23 cellular contexts compared by ENCODE assay signal in genomic region chr11:101030692-101031091, GRCh38.
DNase-seq lines count a peak whose midpoint lies in the region; ATAC-seq, FAIRE-seq and TF ChIP-seq lines count a peak whose summit lies in the region.
"Had no signal": no experiment of that assay in that cellular context is flagged by ENCODE, and none has a peak within 500 bp of the region (broad histone marks: within the 10 kb centered on the region; RNA-seq: fewer than 3 reads in every experiment).

No MANE protein-coding gene starts in this region.

- H3K4me1 Mint-ChIP-seq in type B pancreatic cell (ENCODE audit: unreplicated experiment), result no peaks in the 10 kb centered on the region
- H3K4me1 Mint-ChIP-seq: CD8-positive, alpha-beta memory T cell had no signal

- DNase-seq in SKM-1 treated with dmso at 0.1 percent for 144 hours (lab: John Stamatoyannopoulos, UW; ENCODE audit: unreplicated experiment) (peak; percentile 17), SKM-1 (lab: John Stamatoyannopoulos, UW; ENCODE audit: unreplicated experiment) (no peak), OCI-M1 (lab: John Stamatoyannopoulos, UW) (peak; percentile 14), type B pancreatic cell (ENCODE audit: extremely low spot score, unreplicated experiment) (no peak), GM19239 (ENCODE audit: insufficient read length, low spot score) (no peak), NCI-H510A treated with DMSO at 0.1 percent for 48 hours (lab: John Stamatoyannopoulos, UW) (no peak)
- DNase-seq: 8988T; activated naive CD4-positive, alpha-beta T cell treated with anti-CD3 and anti-CD28 coated beads, Interleukin-2, amount 50 U/mL, for 16 hours; CD8-positive, alpha-beta memory T cell; DMS53; IMR-90; NCI-H146; NCI-H2171; NCI-H526; nucleus accumbens; stimulated activated CD4-positive, alpha-beta T cell treated with anti-CD3 and anti-CD28 coated beads, Interleukin-1b, Interleukin-23, amount 100 ng/mL, for 48 hours; stimulated activated naive CD4-positive, alpha-beta T cell; testis had no signal

- H3K36me3 Mint-ChIP-seq in type B pancreatic cell, result no peaks in the 10 kb centered on the region
- H3K36me3 Mint-ChIP-seq: CD8-positive, alpha-beta memory T cell had no signal

- no peaks in the 10 kb centered on the region for H3K27me3 Mint-ChIP-seq in type B pancreatic cell
- H3K27me3 Mint-ChIP-seq: CD8-positive, alpha-beta memory T cell; dendritic cell treated with granulocyte-macrophage colony-stimulating factor and Interleukin-4, amounts not matched to agents 40 ng/mL and 50 ng/mL, for 4 days had no signal

- FAIRE-seq in GM19239 (lab: Jason Lieb, UNC), result no peak
- FAIRE-seq: endothelial cell of umbilical vein had no signal

- no peak overlapping the region for H3K27ac Mint-ChIP-seq in type B pancreatic cell
- H3K27ac Mint-ChIP-seq: CD8-positive, alpha-beta memory T cell; dendritic cell treated with granulocyte-macrophage colony-stimulating factor and Interleukin-4, amounts not matched to agents 40 ng/mL and 50 ng/mL, for 4 days had no signal

- no peaks in the 10 kb centered on the region for H3K9me3 Mint-ChIP-seq in type B pancreatic cell

- TF ChIP-seq CTCF in type B pancreatic cell (conservative IDR thresholded peaks at IDR 0.05), result no peak

- no peak overlapping the region for H3K4me3 Mint-ChIP-seq in type B pancreatic cell
- H3K4me3 Mint-ChIP-seq: CD8-positive, alpha-beta memory T cell; dendritic cell treated with granulocyte-macrophage colony-stimulating factor and Interleukin-4, amounts not matched to agents 40 ng/mL and 50 ng/mL, for 4 days had no signal

- peak; percentile 65 for ATAC-seq in HG02884 (IDR thresholded peaks at IDR 0.05; ENCODE audit: unreplicated experiment)
- ATAC-seq in GM18502 (IDR thresholded peaks at IDR 0.05; ENCODE audit: poor library complexity, unreplicated experiment), result no peak
- ATAC-seq: SK-N-SH treated with all-trans-retinoic acid at 6 μM for 48 hours had no signal

Comparison
In these comparisons a context has a peak if more than half of its experiments do, and no peak if none do; other contexts are left out.
1. DNase-seq: peak in SKM-1 treated with dmso at 0.1 percent for 144 hours (single experiment) and OCI-M1 (single experiment); none in SKM-1 (single experiment), type B pancreatic cell (single experiment), GM19239 (single experiment) and NCI-H510A treated with DMSO at 0.1 percent for 48 hours (single experiment).